ENCODE assay signal across 17 cellular contexts in genomic region chr16:85586360-85587145, GRCh38. TPM values are rescaled to one million over a fixed set of nuclear protein-coding genes. Genes with fewer than 3 reads are reported as not detected.
DNase-seq lines count a peak whose midpoint lies in the region; ATAC-seq and TF ChIP-seq lines count a peak whose summit lies in the region.
"Had no signal": no experiment of that assay in that cellular context is flagged by ENCODE, and none has a peak within 500 bp of the region (broad histone marks: within the 10 kb centered on the region; RNA-seq: fewer than 3 reads in every experiment).

No MANE protein-coding gene starts in this region.

- TF ChIP-seq POLR2A in IMR-90 (IDR thresholded peaks at IDR 0.05; ENCODE audit: low read depth, low read length), result no peak

- dilution Hi-C loops in IMR-90 (cut with HindIII; ENCODE audit: low sequenced_read_pairs, unreplicated experiment), result no loop called here

- TF ChIP-seq CTCF in IMR-90 (conservative IDR thresholded peaks at IDR 0.05; ENCODE audit: low read depth, low read length), result no peak

- H3K14ac ChIP-seq in IMR-90 (replicated peaks; ENCODE audit: low read depth, low read length), result 0 out of 2 replicates have a peak overlapping the region, but pooled peaks have one; percentile 31

- no peak overlapping the region for H3K18ac ChIP-seq in IMR-90 (ENCODE audit: low read depth, low read length)

- no peak overlapping the region for H4K91ac ChIP-seq in IMR-90 (ENCODE audit: insufficient read depth, low read depth, low read length)

- H3K36me3 ChIP-seq in IMR-90 (ENCODE audit: control insufficient read depth, insufficient read depth, low read length), result no peaks in the 10 kb centered on the region
- H3K36me3 ChIP-seq in skeletal muscle tissue (ENCODE audit: control insufficient read depth in 3 of 3, insufficient read depth in 3 of 3, low read length in 3 of 3), result no peaks in the 10 kb centered on the region
- H3K36me3 ChIP-seq: SJSA1 had no signal

- no peak overlapping the region for H4K5ac ChIP-seq in IMR-90 (ENCODE audit: low read depth, low read length)

- H3K27ac Mint-ChIP-seq in activated naive CD8-positive, alpha-beta T cell treated with anti-CD3 and anti-CD28 coated beads for 36 hours, result no peak overlapping the region
- H3K27ac Mint-ChIP-seq: activated T-helper 17 cell treated with anti-CD3 and anti-CD28 coated beads, Interleukin-2, amount 50 U/mL, for 72 hours; stimulated activated naive B cell treated with anti-CD40 and anti-IgM and Interleukin-4, amounts not matched to agents 10 μg/mL and 1 μg/mL and 100 μg/mL, for 72 hours had no signal

- no peaks in the 10 kb centered on the region for H3K27me3 ChIP-seq in IMR-90 (ENCODE audit: control insufficient read depth, insufficient read depth, low read length)
- no peaks in the 10 kb centered on the region for H3K27me3 ChIP-seq in skeletal muscle tissue (ENCODE audit: control insufficient read depth in 3 of 3, insufficient read depth in 3 of 3, low read length in 3 of 3)
- H3K27me3 ChIP-seq: SJSA1 had no signal

- no peak overlapping the region for H2BK20ac ChIP-seq in IMR-90 (ENCODE audit: low read depth, low read length)

- H2AFZ ChIP-seq in IMR-90 (replicated peaks; ENCODE audit: low read length, poor library complexity), result peak overlapping the region; percentile 35

- in situ Hi-C loops in IMR-90 (cut with MboI; ENCODE audit: low sequenced_read_pairs), result no loop called here

- H3K4me3 Mint-ChIP-seq in activated naive CD8-positive, alpha-beta T cell treated with anti-CD3 and anti-CD28 coated beads for 36 hours, result no peak overlapping the region
- H3K4me3 Mint-ChIP-seq: activated T-helper 17 cell treated with anti-CD3 and anti-CD28 coated beads, Interleukin-2, amount 50 U/mL, for 72 hours; central memory CD8-positive, alpha-beta T cell; stimulated activated naive B cell treated with anti-CD40 and anti-IgM and Interleukin-4, amounts not matched to agents 10 μg/mL and 1 μg/mL and 100 μg/mL, for 72 hours had no signal

- ATAC-seq in IMR-90 (ENCODE audit: low read depth), result peak; percentile 50
- peak; percentile 57 for ATAC-seq in left lobe of liver
- no peak for ATAC-seq in GM18519 (IDR thresholded peaks at IDR 0.05; ENCODE audit: low FRiP score, unreplicated experiment)
- ATAC-seq in HG03521 (IDR thresholded peaks at IDR 0.05; ENCODE audit: unreplicated experiment), result no peak
- ATAC-seq: activated CD4-positive, CD25-positive, alpha-beta regulatory T cell treated with anti-CD3 and anti-CD28 coated beads, Interleukin-2, amount 50 U/mL, for 24 hours; activated T-helper 17 cell treated with anti-CD3 and anti-CD28 coated beads, Interleukin-2, amount 50 U/mL, for 72 hours; stimulated activated naive B cell treated with anti-CD40 and anti-IgM and Interleukin-4, amounts not matched to agents 10 μg/mL and 1 μg/mL and 100 μg/mL, for 72 hours had no signal

- peaks cover 56% of the 10 kb centered on the region for H4K20me1 ChIP-seq in IMR-90 (ENCODE audit: insufficient read depth, low read length)

- peak overlapping the region; percentile 31; the same call in 1 of the 2 replicates for H3K23ac ChIP-seq in IMR-90 (ENCODE audit: low read depth, low read length)

- CTCF ChIA-PET in IMR-90 (lab: Yijun Ruan, JAX), result no interaction called here

- DNase-seq in IMR-90, result peak; percentile 70
- DNase-seq in anterior cingulate cortex (lab: John Stamatoyannopoulos, UW), result peak in 46 of 58 donors; percentile 17 to 71 (median 40)
- no peak for DNase-seq in left lobe of liver (ENCODE audit: low spot score)
- DNase-seq in effector CD4-positive, alpha-beta T cell, result no peak
- DNase-seq in activated naive CD8-positive, alpha-beta T cell treated with anti-CD3 and anti-CD28 coated beads for 36 hours, result no peak
- DNase-seq: erythroblast; H7; KG1; NCI-H345; stimulated activated naive B cell treated with anti-CD40 and anti-IgM and Interleukin-4, amounts not matched to agents 10 μg/mL and 1 μg/mL and 100 μg/mL, for 72 hours had no signal

- H3K4me1 ChIP-seq in IMR-90 (ENCODE audit: control insufficient read depth, insufficient read depth, low read length) (peaks cover 37% of the 10 kb centered on the region), skeletal muscle tissue (ENCODE audit: control insufficient read depth in 3 of 3, insufficient read depth in 3 of 3, low read length in 3 of 3) (peaks cover 19 to 24% (median 23%) of the 10 kb centered on the region in 3 donors)

- no peaks in the 10 kb centered on the region for H3K36me3 Mint-ChIP-seq in activated naive CD8-positive, alpha-beta T cell treated with anti-CD3 and anti-CD28 coated beads for 36 hours

- H3K79me1 ChIP-seq in IMR-90 (ENCODE audit: low read depth in 1 of 2, low read length in 2 of 2), result peaks cover 27 to 83% of the 10 kb centered on the region in 2 experiments

- WGBS in IMR-90 (ENCODE audit: extremely low coverage in 2 of 2, insufficient read length in 1 of 2), 2 experiments, result 30% methylated on average over 5 of the region's 35 CpGs; no CpG with 5 or more reads in 1 of the 2 experiments

- H3K4me2 ChIP-seq in IMR-90 (ENCODE audit: low read depth, low read length), result no peak overlapping the region

- POLR2A ChIA-PET in IMR-90 (lab: Charles Lee; ENCODE audit: unreplicated experiment), result no interaction called here

- no peak overlapping the region for H2BK5ac ChIP-seq in IMR-90 (ENCODE audit: low read depth, low read length, poor library complexity, severe bottlenecking)

- no peak overlapping the region for H3K56ac ChIP-seq in IMR-90 (ENCODE audit: extremely low read depth, insufficient read depth, low read length)

- H3K4me1 Mint-ChIP-seq in activated naive CD8-positive, alpha-beta T cell treated with anti-CD3 and anti-CD28 coated beads for 36 hours, result peaks cover 17% of the 10 kb centered on the region
- H3K4me1 Mint-ChIP-seq: activated T-helper 17 cell treated with anti-CD3 and anti-CD28 coated beads, Interleukin-2, amount 50 U/mL, for 72 hours had no signal

- H3K9ac ChIP-seq in IMR-90 (ENCODE audit: low read depth, low read length) (no peak overlapping the region), skeletal muscle tissue (ENCODE audit: low read depth in 1 of 3, low read length in 3 of 3) (peak overlapping the region in 2 of 3 donors; percentile 12 to 60)

- TF ChIP-seq RAD21 in IMR-90 (IDR thresholded peaks at IDR 0.05; ENCODE audit: low read length), result no peak

- H3K27ac ChIP-seq in IMR-90 (ENCODE audit: insufficient read depth, low read length) (no peak overlapping the region), skeletal muscle tissue (ENCODE audit: low read depth, low read length) (no peak overlapping the region)
- H3K27ac ChIP-seq: SJSA1 had no signal

- peaks cover 17% of the 10 kb centered on the region for H3K9me1 ChIP-seq in IMR-90 (ENCODE audit: insufficient read depth, low read length)

- no TSS peak for BruUV-seq in IMR-90 (replicated peaks; lab: Mats Ljungman, UMichigan)

- peak overlapping the region; percentile 77; the same call in 1 of the 2 replicates for H2AK5ac ChIP-seq in IMR-90 (ENCODE audit: low read depth, low read length)

- H3K9me3 Mint-ChIP-seq in activated naive CD8-positive, alpha-beta T cell treated with anti-CD3 and anti-CD28 coated beads for 36 hours, result no peaks in the 10 kb centered on the region
- H3K9me3 Mint-ChIP-seq: activated T-helper 17 cell treated with anti-CD3 and anti-CD28 coated beads, Interleukin-2, amount 50 U/mL, for 72 hours; central memory CD8-positive, alpha-beta T cell; stimulated activated naive B cell treated with anti-CD40 and anti-IgM and Interleukin-4, amounts not matched to agents 10 μg/mL and 1 μg/mL and 100 μg/mL, for 72 hours had no signal

- no peak overlapping the region for H2BK15ac ChIP-seq in IMR-90 (ENCODE audit: low read depth, low read length)

- no peak overlapping the region for H2BK120ac ChIP-seq in IMR-90 (ENCODE audit: low read depth, low read length)

- no peak overlapping the region for H2AK9ac ChIP-seq in IMR-90 (replicated peaks; ENCODE audit: low read depth, low read length, poor library complexity)

- peak overlapping the region; percentile 55; the same call in 1 of the 2 replicates for H3K4ac ChIP-seq in IMR-90 (ENCODE audit: low read depth, low read length)

- no peak overlapping the region for H3K4me3 ChIP-seq in IMR-90 (ENCODE audit: insufficient read depth, low read depth, low read length)
- H3K4me3 ChIP-seq in skeletal muscle tissue (ENCODE audit: low read length in 3 of 3), result peak overlapping the region in 2 of 3 donors; percentile 9 to 45
- H3K4me3 ChIP-seq: SJSA1 had no signal

- 0 out of 4 replicates have a peak overlapping the region, but pooled peaks of 1 of the 2 experiments have one; percentile 52 for H4K8ac ChIP-seq in IMR-90 (ENCODE audit: low read depth in 2 of 2, low read length in 2 of 2)

- no peaks in the 10 kb centered on the region for H3K9me3 ChIP-seq in IMR-90 (ENCODE audit: control insufficient read depth, insufficient read depth, low read length)
- H3K9me3 ChIP-seq in skeletal muscle tissue (ENCODE audit: control insufficient read depth in 3 of 3, low read length in 3 of 3), result no peaks in the 10 kb centered on the region

- no peaks in the 10 kb centered on the region for H3K27me3 Mint-ChIP-seq in activated naive CD8-positive, alpha-beta T cell treated with anti-CD3 and anti-CD28 coated beads for 36 hours
- H3K27me3 Mint-ChIP-seq: activated T-helper 17 cell treated with anti-CD3 and anti-CD28 coated beads, Interleukin-2, amount 50 U/mL, for 72 hours; central memory CD8-positive, alpha-beta T cell; stimulated activated naive B cell treated with anti-CD40 and anti-IgM and Interleukin-4, amounts not matched to agents 10 μg/mL and 1 μg/mL and 100 μg/mL, for 72 hours had no signal

- intact Hi-C loops in IMR-90 (cut with micrococcal nuclease), result no loop called here

TF ChIP-seq in IMR-90, 13 proteins besides CTCF, POLR2A, EP300 and RAD21:
- TF ChIP-seq FOS (IDR thresholded peaks at IDR 0.05; ENCODE audit: low read depth, low read length), result no peak
- peak; percentile 63; the same call in 1 of the 2 replicates for TF ChIP-seq MXI1 (IDR thresholded peaks at IDR 0.05; ENCODE audit: borderline replicate concordance, low read depth, low read length)
- no peak for TF ChIP-seq CHD1 (IDR thresholded peaks at IDR 0.05; ENCODE audit: low read depth, low read length)

RNA-seq across cellular contexts. Expression of gene GSE1, which starts 26.6 kb away (rescaled TPM):
- 9.4 and 14.9 TPM in 2 replicates for total RNA-seq in IMR-90 (2012; rRNA removed)
- 25.5 and 30.8 TPM in 2 replicates for polyA plus RNA-seq in IMR-90 (2012; rRNA removed)
- 17.0 and 25.6 TPM in 2 replicates for polyA plus RNA-seq in IMR-90 (2012; cell fraction: cytosol; rRNA removed)
- polyA plus RNA-seq in IMR-90 (2012; cell fraction: nucleus; rRNA removed; ENCODE audit: low replicate concordance), result 79.5 and 93.9 TPM in 2 replicates
- total RNA-seq in left lobe of liver, result 38.3 TPM
- 27.7 TPM for total RNA-seq in skeletal muscle tissue
- 10 to 100 TPM; 25.1 to 27.6 TPM for total RNA-seq in activated naive CD8-positive, alpha-beta T cell treated with anti-CD3 and anti-CD28 coated beads for 36 hours

Comparison
In these comparisons a context has a peak if more than half of its experiments do, and no peak if none do; other contexts are left out.
1. ATAC-seq: peak in IMR-90 (single experiment) and left lobe of liver (single experiment); none in GM18519 (single experiment) and HG03521 (single experiment).
2. DNase-seq: peak in IMR-90 (single experiment) and anterior cingulate cortex (46 of 58); none in left lobe of liver (single experiment), effector CD4-positive, alpha-beta T cell (single experiment) and activated naive CD8-positive, alpha-beta T cell treated with anti-CD3 and anti-CD28 coated beads for 36 hours (single experiment).